8 cellular contexts compared by ENCODE assay signal in the genomic region with DNA sequence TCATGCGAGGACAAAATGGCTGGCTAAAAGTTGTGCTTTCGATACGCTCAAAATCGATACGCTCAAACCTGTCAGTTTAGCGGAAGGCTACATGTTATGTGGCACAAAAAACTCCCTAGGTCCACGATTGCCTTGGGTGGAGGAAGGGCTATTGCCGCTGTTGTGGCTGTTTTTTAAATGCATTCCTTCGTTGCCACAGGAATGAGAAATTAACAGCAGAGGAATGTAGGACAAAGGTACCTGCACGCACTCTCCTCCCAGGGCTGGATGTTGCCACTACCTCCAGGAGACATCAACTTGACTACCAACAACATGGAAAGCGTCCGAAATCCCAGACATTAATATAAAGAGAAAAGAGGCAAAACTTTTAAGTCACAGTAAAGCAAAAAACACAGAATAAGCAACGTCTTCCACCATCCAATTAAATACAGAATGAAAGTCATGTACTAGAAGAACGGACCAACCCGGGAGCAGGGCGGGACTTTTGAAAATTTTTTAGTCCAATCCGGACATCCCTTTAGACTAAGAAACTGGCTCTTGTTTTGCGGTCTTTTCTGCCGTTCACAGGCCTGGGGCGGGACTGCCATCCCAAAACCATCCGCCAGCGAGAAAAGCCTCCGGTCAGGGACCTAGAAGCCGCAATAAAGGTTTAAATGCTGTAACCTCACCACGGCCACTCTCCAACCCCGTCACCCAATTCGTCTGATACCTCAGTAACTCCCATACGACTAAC. TPM values are rescaled to one million over a fixed set of nuclear protein-coding genes. Genes with fewer than 3 reads are reported as not detected.
DNase-seq lines count a peak whose midpoint lies in the region; ATAC-seq and TF ChIP-seq lines count a peak whose summit lies in the region.

No MANE protein-coding gene starts in this region.

- H3K4me1 ChIP-seq in HUES64 (ENCODE audit: insufficient read depth, low read length) (peaks cover 26% of the 10 kb centered on the region), OCI-LY7 (ENCODE audit: insufficient read depth, low read length, poor library complexity, severe bottlenecking) (peaks cover 41% of the 10 kb centered on the region), muscle layer of duodenum (ENCODE audit: control insufficient read depth in 1 of 2, insufficient read depth in 2 of 2, low read length in 2 of 2) (no peaks in the 10 kb centered on the region)

- no peaks in the 10 kb centered on the region for H3K36me3 Mint-ChIP-seq in activated T-cell treated with anti-CD3 and anti-CD28 coated beads, Interleukin-2, amount 50 U/mL, for 4 hours (ENCODE audit: insufficient read depth)
- no peaks in the 10 kb centered on the region for H3K36me3 Mint-ChIP-seq in stimulated activated memory B cell treated with anti-CD40 and anti-IgM and Interleukin-4, amounts not matched to agents 10 μg/mL and 1 μg/mL and 100 μg/mL, for 72 hours

- no peaks in the 10 kb centered on the region for H3K9me2 ChIP-seq in OCI-LY7 (ENCODE audit: insufficient read depth, low read length)

- no peaks in the 10 kb centered on the region for H3K9me3 Mint-ChIP-seq in activated T-cell treated with anti-CD3 and anti-CD28 coated beads, Interleukin-2, amount 50 U/mL, for 4 hours
- no peaks in the 10 kb centered on the region for H3K9me3 Mint-ChIP-seq in stimulated activated memory B cell treated with anti-CD40 and anti-IgM and Interleukin-4, amounts not matched to agents 10 μg/mL and 1 μg/mL and 100 μg/mL, for 72 hours

- peak; percentile 52 for ATAC-seq in GM21526 (IDR thresholded peaks at IDR 0.05; ENCODE audit: low FRiP score, unreplicated experiment)
- peak; percentile 71 to 72 for ATAC-seq in activated T-cell treated with anti-CD3 and anti-CD28 coated beads, Interleukin-2, amount 50 U/mL, for 4 hours
- ATAC-seq in esophagus mucosa: peak; percentile 81
- ATAC-seq in stimulated activated memory B cell treated with anti-CD40 and anti-IgM and Interleukin-4, amounts not matched to agents 10 μg/mL and 1 μg/mL and 100 μg/mL, for 72 hours: peak; percentile 85

- CTCF ChIA-PET in OCI-LY7 (lab: Charles Lee; ENCODE audit: unreplicated experiment): no interaction called here

- H3K4me2 ChIP-seq in OCI-LY7 (ENCODE audit: low read length): peak overlapping the region; percentile 72

- no peak for TF ChIP-seq CTCF in OCI-LY7 (conservative IDR thresholded peaks at IDR 0.05; ENCODE audit: low read length)

- peaks cover 19% of the 10 kb centered on the region for H3K4me1 Mint-ChIP-seq in activated T-cell treated with anti-CD3 and anti-CD28 coated beads, Interleukin-2, amount 50 U/mL, for 4 hours (ENCODE audit: low read depth)
- H3K4me1 Mint-ChIP-seq in stimulated activated memory B cell treated with anti-CD40 and anti-IgM and Interleukin-4, amounts not matched to agents 10 μg/mL and 1 μg/mL and 100 μg/mL, for 72 hours: peaks cover 15% of the 10 kb centered on the region

- H3K4me3 ChIP-seq in HUES64 (ENCODE audit: low read length): peak overlapping the region; percentile 82
- peak overlapping the region; percentile 70 for H3K4me3 ChIP-seq in OCI-LY7 (ENCODE audit: low read depth, low read length, poor library complexity, severe bottlenecking)
- peak overlapping the region; percentile 84 to 85 for H3K4me3 ChIP-seq in muscle layer of duodenum (ENCODE audit: low read depth in 1 of 2, low read length in 2 of 2)

- intact Hi-C loops in OCI-LY7 (cut with micrococcal nuclease; ENCODE audit: unreplicated experiment): loop anchor here (1.0 to 5.0 kb wide), 3 partner anchors 9 to 217 kb away; a partner anchor contains a TSS

- H3K36me3 ChIP-seq in HUES64 (ENCODE audit: insufficient read depth, low read length) (no peaks in the 10 kb centered on the region), OCI-LY7 (ENCODE audit: insufficient read depth, low read length) (no peaks in the 10 kb centered on the region), muscle layer of duodenum (ENCODE audit: control insufficient read depth in 1 of 2, insufficient read depth in 2 of 2, low read length in 2 of 2) (peaks cover 0 to 7% of the 10 kb centered on the region in 2 donors)

- H3K27me3 ChIP-seq in HUES64 (ENCODE audit: insufficient read depth, low read length): no peaks in the 10 kb centered on the region
- no peaks in the 10 kb centered on the region for H3K27me3 ChIP-seq in muscle layer of duodenum (ENCODE audit: low read depth, low read length)

- H3K9me3 ChIP-seq in HUES64 (ENCODE audit: insufficient read depth, low read depth, low read length) (no peaks in the 10 kb centered on the region), OCI-LY7 (ENCODE audit: low read length) (no peaks in the 10 kb centered on the region), muscle layer of duodenum (ENCODE audit: control insufficient read depth in 1 of 2, low read length in 2 of 2) (no peaks in the 10 kb centered on the region)

- POLR2A ChIA-PET in OCI-LY7 (lab: Charles Lee): interaction anchor here (0.6 to 5.5 kb wide), 10 partner anchors 9 to 144 kb away, joined by 4 to 77 read pairs (median 14); a partner anchor contains a TSS

- H3K27me3 Mint-ChIP-seq in activated T-cell treated with anti-CD3 and anti-CD28 coated beads, Interleukin-2, amount 50 U/mL, for 4 hours (ENCODE audit: low read depth): no peaks in the 10 kb centered on the region
- no peaks in the 10 kb centered on the region for H3K27me3 Mint-ChIP-seq in stimulated activated memory B cell treated with anti-CD40 and anti-IgM and Interleukin-4, amounts not matched to agents 10 μg/mL and 1 μg/mL and 100 μg/mL, for 72 hours

- DNase-seq in DMS 273 treated with DMSO at 0.1 percent for 48 hours (lab: John Stamatoyannopoulos, UW): peak; percentile 95
- peak; percentile 93 for DNase-seq in OCI-LY7 (ENCODE audit: low spot score)
- peak; percentile 59 for DNase-seq in activated T-cell treated with anti-CD3 and anti-CD28 coated beads, Interleukin-2, amount 50 U/mL, for 4 hours

- peak overlapping the region; percentile 97 for H3K9ac ChIP-seq in HUES64 (ENCODE audit: low read depth, low read length)

- H4K20me1 ChIP-seq in OCI-LY7 (ENCODE audit: insufficient read depth, low read length): no peaks in the 10 kb centered on the region

- H3K79me2 ChIP-seq in OCI-LY7 (ENCODE audit: insufficient read depth, low read depth, low read length): no peaks in the 10 kb centered on the region

- peak overlapping the region; percentile 93 for H3K4me3 Mint-ChIP-seq in activated T-cell treated with anti-CD3 and anti-CD28 coated beads, Interleukin-2, amount 50 U/mL, for 4 hours
- peak overlapping the region; percentile 87 for H3K4me3 Mint-ChIP-seq in stimulated activated memory B cell treated with anti-CD40 and anti-IgM and Interleukin-4, amounts not matched to agents 10 μg/mL and 1 μg/mL and 100 μg/mL, for 72 hours

- BruUV-seq in OCI-LY7 (replicated peaks; lab: Mats Ljungman, UMichigan): no TSS peak

- H3K27ac ChIP-seq in HUES64 (ENCODE audit: low read depth, low read length): peak overlapping the region; percentile 97
- H3K27ac ChIP-seq in OCI-LY7 (ENCODE audit: low read depth, low read length, poor library complexity, severe bottlenecking): peak overlapping the region; percentile 93
- peak overlapping the region; percentile 97 for H3K27ac ChIP-seq in muscle layer of duodenum (ENCODE audit: low read length)

- H2AFZ ChIP-seq in OCI-LY7 (ENCODE audit: low read length): no peak overlapping the region; the same call in 1 of the 2 replicates

- H3K27ac Mint-ChIP-seq in stimulated activated memory B cell treated with anti-CD40 and anti-IgM and Interleukin-4, amounts not matched to agents 10 μg/mL and 1 μg/mL and 100 μg/mL, for 72 hours: peak overlapping the region; percentile 92

- under 1% methylated on average over 28 of the region's 28 CpGs for WGBS in HUES64

RNA-seq across cellular contexts. Expression of a gene that starts 32.1 kb away (rescaled TPM):
- 0.35 TPM for polyA plus RNA-seq in HUES64 (2013, experiment 1 of 2)
- 1.0 TPM for polyA plus RNA-seq in HUES64 (2013, experiment 2 of 2)
- total RNA-seq in OCI-LY7 (2014; rRNA removed; shearing (Covaris generic)): 0.18 and 0.69 TPM in 2 replicates
- total RNA-seq in OCI-LY7 (2022) (0.57 and 0.72 TPM in 2 replicates), esophagus mucosa (4.7 TPM)
- under 1 TPM in 1 of 3 donors, not detected in 2; 0.28 TPM for total RNA-seq in activated T-cell treated with anti-CD3 and anti-CD28 coated beads, Interleukin-2, amount 50 U/mL, for 4 hours

Comparison
In these comparisons a context has a peak if more than half of its experiments do, and no peak if none do; other contexts are left out.
1. Peak in every context shown above with its lines: DNase-seq, ATAC-seq, H3K4me3 ChIP-seq and H3K27ac ChIP-seq.